In the genomic region with DNA sequence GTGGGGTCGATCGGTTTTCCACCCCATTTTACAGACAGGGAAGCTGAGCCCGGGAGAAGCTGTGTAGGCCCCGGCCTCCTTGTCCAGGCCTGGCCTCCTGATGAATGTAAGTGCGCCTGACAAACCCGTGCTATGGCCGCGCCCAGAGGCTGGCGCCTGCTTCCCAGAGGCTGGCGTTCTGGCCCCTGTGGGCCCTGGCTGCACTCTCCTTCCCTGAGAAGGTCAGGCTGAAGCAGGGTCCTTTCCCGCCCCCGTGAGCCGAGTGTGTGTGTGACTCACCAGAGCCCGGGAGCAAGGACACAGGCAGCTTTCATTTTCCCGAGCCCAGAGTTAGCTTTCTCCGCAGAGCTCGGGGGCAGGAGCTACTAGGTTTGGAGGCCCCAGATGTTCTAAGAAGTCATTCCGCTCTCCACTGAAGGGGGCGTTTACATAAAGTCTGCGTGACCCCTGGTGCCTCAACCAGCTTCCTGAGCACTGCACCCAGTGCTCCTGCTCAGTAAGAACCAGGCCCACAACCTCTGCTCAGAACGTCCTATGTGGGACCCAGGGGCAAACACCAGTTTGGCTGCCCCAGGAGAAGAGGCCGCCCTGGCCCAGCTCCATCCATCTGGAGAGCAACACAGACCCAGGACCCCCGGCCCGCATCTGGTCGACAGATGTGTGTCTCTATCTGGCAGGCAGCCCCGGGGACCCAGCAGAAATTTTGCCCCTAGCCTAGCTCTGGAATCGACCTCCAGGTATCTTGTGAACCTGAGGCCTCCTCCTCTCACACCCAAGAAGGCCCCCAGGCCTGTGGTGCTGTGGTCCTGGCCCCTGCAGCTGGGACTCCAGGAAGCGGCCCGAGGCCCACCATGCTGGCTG, we compare ENCODE assay signal across 22 cellular contexts. TPM values are rescaled to one million over a fixed set of nuclear protein-coding genes. Genes with fewer than 3 reads are reported as not detected.
DNase-seq lines count a peak whose midpoint lies in the region; ATAC-seq and TF ChIP-seq lines count a peak whose summit lies in the region.
"Had no signal": no experiment of that assay in that cellular context is flagged by ENCODE, and none has a peak within 500 bp of the region (broad histone marks: within the 10 kb centered on the region; RNA-seq: fewer than 3 reads in every experiment).

No MANE protein-coding gene starts in this region.

- H3K27me3 Mint-ChIP-seq in endodermal cell (ENCODE audit: insufficient read depth) (no peaks in the 10 kb centered on the region), osteocyte (ENCODE audit: unreplicated experiment) (no peaks in the 10 kb centered on the region)

- H3K4me1 Mint-ChIP-seq in endodermal cell (no peaks in the 10 kb centered on the region), osteocyte (ENCODE audit: unreplicated experiment) (peaks cover 4% of the 10 kb centered on the region)

- H3K36me3 ChIP-seq in NT2/D1 (ENCODE audit: insufficient read depth, insufficient read length, low read length) (peaks cover 75% of the 10 kb centered on the region), endodermal cell (ENCODE audit: control insufficient read depth, insufficient read depth, low read length) (peaks cover 10% of the 10 kb centered on the region)
- H3K36me3 ChIP-seq: MG63 had no signal

- H3K4me3 ChIP-seq in NT2/D1 (ENCODE audit: insufficient read length, low read depth) (no peak overlapping the region), endodermal cell (ENCODE audit: low read length) (no peak overlapping the region)
- H3K4me3 ChIP-seq: gastrocnemius medialis, MG63, skin epidermis, thoracic aorta had no signal

- H3K36me3 Mint-ChIP-seq in endodermal cell (ENCODE audit: low read depth) (peaks cover 9% of the 10 kb centered on the region), osteocyte (ENCODE audit: unreplicated experiment) (peaks cover 18% of the 10 kb centered on the region)

- DNase-seq in Daoy (ENCODE audit: low read depth) (peak; percentile 54), NT2/D1 (ENCODE audit: low read depth, low spot score) (peak; percentile 8), endodermal cell (no peak), osteocyte (ENCODE audit: extremely low spot score, unreplicated experiment) (no peak), NCI-H345 treated with DMSO at 0.1 percent for 48 hours (lab: John Stamatoyannopoulos, UW; ENCODE audit: unreplicated experiment) (no peak), NCI-H1092 treated with DMSO at 0.1 percent for 48 hours (lab: John Stamatoyannopoulos, UW) (no peak), caudate nucleus (lab: John Stamatoyannopoulos, UW) (no peak)
- DNase-seq: activated T-cell treated with anti-CD3 and anti-CD28 coated beads, Interleukin-2, amount 50 U/mL, for 72 hours; C1 segment of cervical spinal cord; effector CD8-positive, alpha-beta T cell; gastrocnemius medialis; MG63; NCI-H187 treated with DMSO at 0.1 percent for 48 hours had no signal

- no peak for ATAC-seq in HG03175 (IDR thresholded peaks at IDR 0.05; ENCODE audit: unreplicated experiment)
- ATAC-seq: activated T-cell treated with anti-CD3 and anti-CD28 coated beads, Interleukin-2, amount 50 U/mL, for 72 hours; gastrocnemius medialis; HCT116 had no signal

- WGBS in endodermal cell (ENCODE audit: insufficient coverage in 1 of 2, insufficient read length in 1 of 2), 2 experiments = 92 to 93% methylated on average over 20 to 29 of the region's 29 CpGs

- H3K9me3 Mint-ChIP-seq in endodermal cell = no peaks in the 10 kb centered on the region
- no peaks in the 10 kb centered on the region for H3K9me3 Mint-ChIP-seq in osteocyte (ENCODE audit: unreplicated experiment)
- H3K9me3 Mint-ChIP-seq: activated T-cell treated with anti-CD3 and anti-CD28 coated beads, Interleukin-2, amount 50 U/mL, for 72 hours; T-helper 1 cell treated with Interleukin-12 subunit alpha and Interleukin-12 subunit beta and Interleukin-4 antibody, amounts not matched to agents 30 μg/mL and 1 μg/mL, for 36 hours had no signal

- peak overlapping the region; percentile 68 for H3K27ac ChIP-seq in endodermal cell (ENCODE audit: low read depth, low read length)
- H3K27ac ChIP-seq in caudate nucleus (ENCODE audit: low read depth, low read length) = no peak overlapping the region
- H3K27ac ChIP-seq: gastrocnemius medialis, RWPE1, thoracic aorta had no signal

- peaks cover 20% of the 10 kb centered on the region for H3K4me1 ChIP-seq in NT2/D1 (ENCODE audit: insufficient read depth, insufficient read length)
- H3K4me1 ChIP-seq in endodermal cell (ENCODE audit: control insufficient read depth, insufficient read depth, low read length) = no peaks in the 10 kb centered on the region
- H3K4me1 ChIP-seq: gastrocnemius medialis had no signal

- H3K9me3 ChIP-seq in NT2/D1 (ENCODE audit: insufficient read depth, low read length) = no peaks in the 10 kb centered on the region
- H3K9me3 ChIP-seq in endodermal cell (ENCODE audit: control insufficient read depth, low read length) = no peaks in the 10 kb centered on the region
- H3K9me3 ChIP-seq: gastrocnemius medialis, MG63, thoracic aorta had no signal

- no peak for TF ChIP-seq CTCF in endodermal cell (conservative IDR thresholded peaks at IDR 0.05)
- no peak for TF ChIP-seq CTCF in osteocyte (IDR thresholded peaks at IDR 0.05)

- H3K27me3 ChIP-seq in NT2/D1 (ENCODE audit: insufficient read depth, insufficient read length) = no peaks in the 10 kb centered on the region
- no peaks in the 10 kb centered on the region for H3K27me3 ChIP-seq in endodermal cell (ENCODE audit: control insufficient read depth, insufficient read depth, low read length, poor library complexity, severe bottlenecking)
- H3K27me3 ChIP-seq: gastrocnemius medialis, MG63 had no signal

- peak overlapping the region; percentile 34 for H3K9ac ChIP-seq in NT2/D1 (ENCODE audit: insufficient read length, low read depth)
- no peak overlapping the region for H3K9ac ChIP-seq in endodermal cell (ENCODE audit: extremely low read depth, low read length, poor library complexity, severe bottlenecking)

- H3K27ac Mint-ChIP-seq in endodermal cell (no peak overlapping the region), osteocyte (ENCODE audit: unreplicated experiment) (peak overlapping the region; percentile 50)
- H3K27ac Mint-ChIP-seq: activated T-cell treated with anti-CD3 and anti-CD28 coated beads, Interleukin-2, amount 50 U/mL, for 72 hours; T-helper 1 cell treated with Interleukin-12 subunit alpha and Interleukin-12 subunit beta and Interleukin-4 antibody, amounts not matched to agents 30 μg/mL and 1 μg/mL, for 36 hours had no signal

- H3K4me3 Mint-ChIP-seq in endodermal cell (no peak overlapping the region), osteocyte (ENCODE audit: unreplicated experiment) (no peak overlapping the region)
- H3K4me3 Mint-ChIP-seq: activated T-cell treated with anti-CD3 and anti-CD28 coated beads, Interleukin-2, amount 50 U/mL, for 72 hours; T-helper 1 cell treated with Interleukin-12 subunit alpha and Interleukin-12 subunit beta and Interleukin-4 antibody, amounts not matched to agents 30 μg/mL and 1 μg/mL, for 36 hours had no signal

RNA-seq across cellular contexts. Expression of a gene that starts 13.6 kb away (rescaled TPM):
- 3.2 and 4.9 TPM in 2 replicates for total RNA-seq in Daoy (2014; rRNA removed; shearing (Covaris generic))
- total RNA-seq in endodermal cell = 10 to 100 TPM; 50.4 to 61.6 TPM
- 19.2 TPM for polyA plus RNA-seq in endodermal cell (2013, experiment 1 of 2)
- polyA plus RNA-seq in endodermal cell (2013, experiment 2 of 2) = 17.1 TPM
- total RNA-seq in osteocyte = 25.3 and 26.7 TPM in 2 replicates

RNA-seq across cellular contexts. Expression of a gene that starts 45.6 kb away (rescaled TPM):
- not detected in 2 replicates for total RNA-seq in Daoy (2014; rRNA removed; shearing (Covaris generic))
- not detected for total RNA-seq in endodermal cell
- 0.18 TPM for polyA plus RNA-seq in endodermal cell (2013, experiment 1 of 2)
- polyA plus RNA-seq in endodermal cell (2013, experiment 2 of 2) = not detected
- not detected in 2 replicates for total RNA-seq in osteocyte
- total RNA-seq: activated T-cell treated with anti-CD3 and anti-CD28 coated beads, Interleukin-2, amount 50 U/mL, for 72 hours; gastrocnemius medialis; liver; NCI-H460; omental fat pad; thoracic aorta had no signal
- polyA plus RNA-seq: liver had no signal

Comparison
In these comparisons a context has a peak if more than half of its experiments do, and no peak if none do; other contexts are left out.
1. DNase-seq: peak in Daoy (single experiment) and NT2/D1 (single experiment); none in endodermal cell (single experiment), osteocyte (single experiment), NCI-H345 treated with DMSO at 0.1 percent for 48 hours (single experiment), NCI-H1092 treated with DMSO at 0.1 percent for 48 hours (single experiment) and caudate nucleus (0 of 61).